In the genomic region with DNA sequence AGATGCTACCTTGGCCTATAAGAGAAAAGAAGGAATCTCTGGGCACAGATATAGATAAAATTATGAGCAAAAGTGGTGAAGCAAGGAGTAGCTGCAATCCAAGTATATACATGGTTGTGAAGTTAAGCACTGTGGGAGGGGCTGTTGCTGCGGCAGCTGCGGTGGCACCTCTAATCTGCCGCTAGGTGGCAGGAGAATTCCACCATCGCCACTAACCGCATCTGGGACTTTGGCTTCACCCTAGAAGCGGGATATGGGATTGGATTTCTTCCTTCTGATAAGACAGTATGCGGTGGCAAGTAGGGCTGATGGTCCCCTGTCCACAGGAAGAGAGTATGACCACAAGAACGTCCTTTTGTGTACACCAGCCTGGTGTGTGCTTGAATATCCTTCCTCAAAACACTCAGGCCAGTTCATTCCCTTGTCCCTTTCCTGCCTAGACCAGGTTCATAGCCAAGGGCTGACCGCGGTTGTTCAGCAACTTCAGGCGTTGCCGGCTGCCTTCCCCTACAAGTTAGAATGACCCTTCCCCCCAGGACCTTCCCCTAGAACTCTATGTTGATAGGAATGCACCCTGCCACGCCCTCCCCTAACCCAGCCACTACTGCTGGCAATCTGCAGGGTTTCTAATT, we compare ENCODE assay signal across 8 cellular contexts. TPM values are rescaled to one million over a fixed set of nuclear protein-coding genes. Genes with fewer than 3 reads are reported as not detected.
DNase-seq lines count a peak whose midpoint lies in the region; ATAC-seq and FAIRE-seq lines count a peak whose summit lies in the region.

No MANE protein-coding gene starts in this region.

- DNase-seq in DMS153 (lab: John Stamatoyannopoulos, UW): peak; percentile 12
- DNase-seq in NCI-H526 (lab: John Stamatoyannopoulos, UW): peak; percentile 35 to 78
- peak; percentile 7 for DNase-seq in activated T-cell treated with anti-CD3 and anti-CD28 coated beads for 4 hours
- peak; percentile 60 to 71 for DNase-seq in frontal cortex (ENCODE audit: low spot score in 2 of 2)
- peak; percentile 13 for DNase-seq in occipital lobe (lab: John Stamatoyannopoulos, UW)

- FAIRE-seq in frontal cortex (lab: Jason Lieb, UNC): no peak

- ATAC-seq in HG02759 (IDR thresholded peaks at IDR 0.05; ENCODE audit: unreplicated experiment): peak; percentile 80
- ATAC-seq in GM19324 (IDR thresholded peaks at IDR 0.05; ENCODE audit: low FRiP score, unreplicated experiment): no peak
- ATAC-seq in GM18520 (IDR thresholded peaks at IDR 0.05; ENCODE audit: unreplicated experiment): no peak

RNA-seq across cellular contexts. Expression of a gene that starts 5.1 kb away (rescaled TPM):
- total RNA-seq in frontal cortex (2.4 TPM), occipital lobe (1.7 TPM)

RNA-seq across cellular contexts. Expression of a gene that starts 44.6 kb away (rescaled TPM):
- 97.0 TPM for total RNA-seq in frontal cortex
- 76.4 TPM for total RNA-seq in occipital lobe

Comparison
In these comparisons a context has a peak if more than half of its experiments do, and no peak if none do; other contexts are left out.
1. DNase-seq: peak in every context shown above with its lines; median percentile 66 in frontal cortex; 56 in NCI-H526; 13 in occipital lobe; 12 in DMS153; 7 in activated T-cell treated with anti-CD3 and anti-CD28 coated beads for 4 hours.